In genomic region chr19:531009-531752, GRCh38 we compare ENCODE assay signal across 1 cellular context.
TF ChIP-seq lines count a peak whose summit lies in the region.

No MANE protein-coding gene starts in this region.

TF ChIP-seq in K562, 482 proteins besides CTCF, POLR2A, EP300 and RAD21 (continues in another document):
- TF ChIP-seq CXXC5 (CRISPR knock-in tag; IDR thresholded peaks at IDR 0.05) (peak; percentile 78), EP400 (IDR thresholded peaks at IDR 0.05) (peak; percentile 62; the same call in 1 of the 2 replicates), NRF1 (conservative IDR thresholded peaks at IDR 0.05 in 1 of 2, IDR thresholded peaks at IDR 0.05 in 1 of 2) (peak in 1 of 2 experiments; percentile 90; a peak in 2 of 4 replicates), ZNF324 (CRISPR knock-in tag; IDR thresholded peaks at IDR 0.05) (peak; percentile 74), ELF4 (CRISPR knock-in tag; IDR thresholded peaks at IDR 0.05) (0 out of 2 replicates have a peak, but pooled peaks have one; percentile 5), YY1 (IDR thresholded peaks at IDR 0.05; ENCODE audit: borderline replicate concordance in 1 of 3, control insufficient read depth in 1 of 3, extremely low read depth in 1 of 3, insufficient read depth in 3 of 3, insufficient read length in 1 of 3, insufficient replicate concordance in 2 of 3, low read depth in 1 of 3, low read length in 2 of 3) (peak in 1 of 3 experiments; percentile 28), ZNF197 (CRISPR knock-in tag; IDR thresholded peaks at IDR 0.05; ENCODE audit: low read depth) (0 out of 2 replicates have a peak, but pooled peaks have one; percentile 39), ZBTB11 (CRISPR knock-in tag; IDR thresholded peaks at IDR 0.05) (peak in 2 of 3 experiments; percentile 19 to 65; a peak in 2 of 6 replicates), NFIC (IDR thresholded peaks at IDR 0.05) (peak; percentile 40; the same call in 1 of the 2 replicates), SMAD2 (IDR thresholded peaks at IDR 0.05; ENCODE audit: low read depth, low read length) (no peak), CAMTA2 (CRISPR knock-in tag; conservative IDR thresholded peaks at IDR 0.05) (0 out of 2 replicates have a peak, but pooled peaks have one; percentile 57), ID3 (CRISPR knock-in tag; IDR thresholded peaks at IDR 0.05) (no peak), ID3 (tag; IDR thresholded peaks at IDR 0.05) (peak; percentile 69; the same call in 1 of the 2 replicates), MNT (conservative IDR thresholded peaks at IDR 0.05) (peak in 1 of 2 experiments; percentile 76; a peak in 2 of 4 replicates), ZBTB12 (CRISPR knock-in tag; IDR thresholded peaks at IDR 0.05) (peak; percentile 75), SIN3A (IDR thresholded peaks at IDR 0.05; ENCODE audit: borderline replicate concordance in 2 of 2, control insufficient read depth in 1 of 2, low read depth in 2 of 2, low read length in 2 of 2) (peak; percentile 53 to 72; a peak in 1 of 4 replicates), WHSC1 (IDR thresholded peaks at IDR 0.05; ENCODE audit: low read length) (no peak), KAT7 (CRISPR knock-in tag; IDR thresholded peaks at IDR 0.05; ENCODE audit: borderline replicate concordance) (peak; percentile 76; the same call in 1 of the 2 replicates), ATF7 (IDR thresholded peaks at IDR 0.05) (peak; percentile 62), PRDM10 (IDR thresholded peaks at IDR 0.05; ENCODE audit: partially characterized antibody) (peak; percentile 43), RBFOX2 (IDR thresholded peaks at IDR 0.05; ENCODE audit: low read depth, low read length) (peak; percentile 78), CHCHD3 (CRISPR knock-in tag; IDR thresholded peaks at IDR 0.05) (no peak), HOMEZ (CRISPR knock-in tag; IDR thresholded peaks at IDR 0.05) (peak; percentile 19; the same call in 1 of the 2 replicates), MCM7 (IDR thresholded peaks at IDR 0.05) (no peak), ESRRA (IDR thresholded peaks at IDR 0.05; ENCODE audit: borderline replicate concordance, low read depth) (peak; percentile 52), ZFX (CRISPR knock-in tag; IDR thresholded peaks at IDR 0.05) (peak; percentile 79), ETS1 (conservative IDR thresholded peaks at IDR 0.05; ENCODE audit: control insufficient read depth, low read depth, low read length) (0 out of 2 replicates have a peak, but pooled peaks have one; percentile 62), UBTF (IDR thresholded peaks at IDR 0.05; ENCODE audit: borderline replicate concordance in 1 of 2, low read depth in 2 of 2, low read length in 2 of 2) (0 out of 4 replicates have a peak, but pooled peaks of 1 of the 2 experiments have one; percentile 47), ILF3 (IDR thresholded peaks at IDR 0.05; ENCODE audit: borderline replicate concordance) (no peak; the same call in 1 of the 2 replicates), POLR2H (tag; IDR thresholded peaks at IDR 0.05; ENCODE audit: low read depth) (no peak), ZBTB33 (CRISPR knock-in tag; IDR thresholded peaks at IDR 0.05) (peak; percentile 43; the same call in 1 of the 2 replicates), MTA3 (IDR thresholded peaks at IDR 0.05; ENCODE audit: borderline replicate concordance) (peak; percentile 79; the same call in 1 of the 2 replicates), SIX5 (IDR thresholded peaks at IDR 0.05; ENCODE audit: borderline replicate concordance in 1 of 2, insufficient read depth in 1 of 2, low read depth in 1 of 2, low read length in 2 of 2) (peak; percentile 59 to 61; a peak in 3 of 4 replicates), LCOR (CRISPR knock-in tag; IDR thresholded peaks at IDR 0.05) (0 out of 2 replicates have a peak, but pooled peaks have one; percentile 20), CREB1 (IDR thresholded peaks at IDR 0.05) (peak; percentile 69), CREB1 (CRISPR knock-in tag; IDR thresholded peaks at IDR 0.05) (peak; percentile 70)
